In the genomic region with DNA sequence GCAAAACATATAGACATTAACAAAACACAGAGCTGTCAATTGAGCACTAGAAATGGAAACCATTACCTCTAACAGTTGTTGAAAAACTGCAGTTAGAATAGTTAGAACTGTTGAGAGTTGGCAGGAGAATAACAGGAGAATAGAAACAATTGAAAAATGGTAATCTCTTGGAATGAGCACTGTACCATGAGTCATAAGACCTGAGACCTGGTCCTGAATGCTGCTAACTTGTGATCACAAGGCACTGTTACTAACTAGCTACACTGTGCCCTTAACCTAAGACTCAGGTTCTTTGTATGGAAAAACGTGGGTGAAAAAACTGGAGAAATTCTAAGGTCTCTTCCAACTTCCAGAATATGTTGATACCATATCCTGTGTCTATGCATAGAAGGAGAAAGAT, we compare ENCODE assay signal across 23 cellular contexts. TPM values are rescaled to one million over a fixed set of nuclear protein-coding genes. Genes with fewer than 3 reads are reported as not detected.
A peak's percentile ranks its signal among the peaks of the same experiment; 100 is the strongest.
DNase-seq lines count a peak whose midpoint lies in the region; ATAC-seq and TF ChIP-seq lines count a peak whose summit lies in the region.
"Had no signal": no experiment of that assay in that cellular context is flagged by ENCODE, and none has a peak within 500 bp of the region (broad histone marks: within the 10 kb centered on the region; RNA-seq: fewer than 3 reads in every experiment).

No MANE protein-coding gene starts in this region.

- H3K27ac Mint-ChIP-seq in osteocyte (ENCODE audit: unreplicated experiment) (peak overlapping the region; percentile 54), natural killer cell (no peak overlapping the region)
- H3K27ac Mint-ChIP-seq: CD4-positive, alpha-beta memory T cell had no signal

- no peak overlapping the region for H3K23ac ChIP-seq in trophoblast cell (ENCODE audit: low read length)

- H3K4me2 ChIP-seq in GM23248 (ENCODE audit: unreplicated experiment) (no peak overlapping the region), trophoblast cell (ENCODE audit: low read length) (no peak overlapping the region)
- H3K4me2 ChIP-seq: A549 had no signal

- H3K4me3 Mint-ChIP-seq in osteocyte (ENCODE audit: unreplicated experiment), result no peak overlapping the region
- no peak overlapping the region for H3K4me3 Mint-ChIP-seq in natural killer cell
- H3K4me3 Mint-ChIP-seq: CD4-positive, alpha-beta memory T cell had no signal

- H3K4me1 Mint-ChIP-seq in osteocyte (ENCODE audit: unreplicated experiment) (peaks cover 19% of the 10 kb centered on the region), natural killer cell (no peaks in the 10 kb centered on the region)
- H3K4me1 Mint-ChIP-seq: CD4-positive, alpha-beta memory T cell had no signal

- H3K14ac ChIP-seq in trophoblast cell (ENCODE audit: low read length), result no peak overlapping the region

- H3K36me3 Mint-ChIP-seq in osteocyte (ENCODE audit: unreplicated experiment) (peaks cover 44% of the 10 kb centered on the region), natural killer cell (no peaks in the 10 kb centered on the region)
- H3K36me3 Mint-ChIP-seq: CD4-positive, alpha-beta memory T cell had no signal

- H4K12ac ChIP-seq in trophoblast cell (ENCODE audit: low read depth, low read length), result no peak overlapping the region

- H2BK120ac ChIP-seq in trophoblast cell (ENCODE audit: insufficient read depth, low read length, poor library complexity), result no peak overlapping the region

- H3K4me3 ChIP-seq in GM23248 (no peak overlapping the region), fibroblast of pulmonary artery (replicated peaks; ENCODE audit: low read depth, low read length) (no peak overlapping the region), trophoblast cell (ENCODE audit: low read depth, low read length) (no peak overlapping the region)
- H3K4me3 ChIP-seq: A549, SJCRH30 had no signal

- no peak for ATAC-seq in natural killer cell
- ATAC-seq: A549, PC-3 had no signal

- DNase-seq in GM23248 (peak; percentile 41), SK-MEL-5 (ENCODE audit: low read depth, low spot score) (peak; percentile 19), fibroblast of pulmonary artery (ENCODE audit: low read depth) (peak; percentile 29), osteocyte (ENCODE audit: extremely low spot score, unreplicated experiment) (no peak), natural killer cell (no peak), NCI-H82 (lab: John Stamatoyannopoulos, UW) (no peak), trophoblast cell (no peak)
- DNase-seq: C1 segment of cervical spinal cord; CD4-positive, alpha-beta memory T cell; COR-L47; GOT3; HCEC 1CT; KBM-7; MV-4-11; NCI-H1105 treated with DMSO at 0.1 percent for 48 hours; NCI-H146; NCI-H1930; NCI-H2107; NCI-H524; NCI-H748 treated with DMSO at 0.1 percent for 48 hours; PC-3; SJCRH30 had no signal

- H3K79me2 ChIP-seq in GM23248 (ENCODE audit: insufficient read depth), result peaks cover 88% of the 10 kb centered on the region
- H3K79me2 ChIP-seq in trophoblast cell (ENCODE audit: control insufficient read depth, insufficient read depth, low read length, poor library complexity), result no peaks in the 10 kb centered on the region

- no peaks in the 10 kb centered on the region for H3K9me3 Mint-ChIP-seq in osteocyte (ENCODE audit: unreplicated experiment)
- no peaks in the 10 kb centered on the region for H3K9me3 Mint-ChIP-seq in natural killer cell
- H3K9me3 Mint-ChIP-seq: CD4-positive, alpha-beta memory T cell had no signal

- H2AK5ac ChIP-seq in trophoblast cell (ENCODE audit: low read length), result no peak overlapping the region

- H3K27me3 ChIP-seq in GM23248 (replicated peaks; ENCODE audit: insufficient read depth) (no peaks in the 10 kb centered on the region), trophoblast cell (ENCODE audit: insufficient read depth, low read length) (no peaks in the 10 kb centered on the region)
- H3K27me3 ChIP-seq: SJCRH30 had no signal

- peaks cover 45% of the 10 kb centered on the region for H3F3A ChIP-seq in GM23248 (ENCODE audit: insufficient read depth)

- no peak overlapping the region for H2BK12ac ChIP-seq in trophoblast cell (ENCODE audit: low read length)

- H4K91ac ChIP-seq in trophoblast cell (ENCODE audit: low read depth, low read length), result no peak overlapping the region

- no peaks in the 10 kb centered on the region for H3K9me2 ChIP-seq in GM23248 (ENCODE audit: insufficient read depth)

- H3K27me3 Mint-ChIP-seq in osteocyte (ENCODE audit: unreplicated experiment), result no peaks in the 10 kb centered on the region
- H3K27me3 Mint-ChIP-seq in natural killer cell (ENCODE audit: low read depth in 2 of 2), result peaks cover 3 to 24% of the 10 kb centered on the region in 2 donors

- no peak overlapping the region for H3K27ac ChIP-seq in GM23248
- no peak overlapping the region for H3K27ac ChIP-seq in trophoblast cell (ENCODE audit: low read depth, low read length)
- H3K27ac ChIP-seq: A549, SJCRH30 had no signal

- H3K4me1 ChIP-seq in GM23248 (ENCODE audit: insufficient read depth) (peaks cover 14% of the 10 kb centered on the region), trophoblast cell (ENCODE audit: control insufficient read depth in 1 of 2, insufficient read depth in 2 of 2, low read length in 2 of 2) (no peaks in the 10 kb centered on the region)
- H3K4me1 ChIP-seq: A549, SJCRH30 had no signal

- H2AFZ ChIP-seq in GM23248 (no peak overlapping the region), trophoblast cell (ENCODE audit: insufficient read depth, low read length, poor library complexity) (no peak overlapping the region)

- H4K8ac ChIP-seq in trophoblast cell (ENCODE audit: low read depth, low read length), result no peak overlapping the region

- no peak overlapping the region for H3K4ac ChIP-seq in trophoblast cell (ENCODE audit: low read depth, low read length)

- H4K20me1 ChIP-seq in GM23248 (ENCODE audit: insufficient read depth), result peaks cover 3% of the 10 kb centered on the region; the same call in 1 of the 2 replicates

- H3K36me3 ChIP-seq in GM23248 (ENCODE audit: low read depth) (peaks cover 75% of the 10 kb centered on the region), trophoblast cell (ENCODE audit: control insufficient read depth in 1 of 2, insufficient read depth in 2 of 2, low read length in 2 of 2) (peaks cover 7 to 29% of the 10 kb centered on the region in 2 experiments)

- no peaks in the 10 kb centered on the region for H3K9me3 ChIP-seq in GM23248 (ENCODE audit: low read depth)
- no peaks in the 10 kb centered on the region for H3K9me3 ChIP-seq in trophoblast cell (ENCODE audit: insufficient read depth, low read depth, low read length)
- H3K9me3 ChIP-seq: A549, SJCRH30 had no signal

- no peak overlapping the region for H2BK5ac ChIP-seq in trophoblast cell (ENCODE audit: low read depth, low read length, poor library complexity)

- 57 to 72% methylated on average over 1 of the region's 1 CpG for WGBS in GM23248 (ENCODE audit: low coverage in 1 of 2, low lambda C conversion rate in 2 of 2, missing lambda C conversion rate in 2 of 2), 2 experiments
- WGBS in trophoblast cell (ENCODE audit: extremely low coverage, insufficient coverage, insufficient read length), result no CpG with 5 or more reads among the region's 1 CpG

- H3K9ac ChIP-seq in GM23248 (no peak overlapping the region), trophoblast cell (ENCODE audit: low read length) (no peak overlapping the region)

- intact Hi-C loops in natural killer cell (cut with micrococcal nuclease), result no loop called here

- no peak for TF ChIP-seq CTCF in fibroblast of pulmonary artery (IDR thresholded peaks at IDR 0.05; ENCODE audit: low read length, missing control alignments)
- TF ChIP-seq CTCF in osteocyte (IDR thresholded peaks at IDR 0.05), result no peak
- TF ChIP-seq CTCF in natural killer cell (IDR thresholded peaks at IDR 0.05), result no peak

- H3K18ac ChIP-seq in trophoblast cell (ENCODE audit: low read length), result no peak overlapping the region

- no peaks in the 10 kb centered on the region for H3K79me1 ChIP-seq in trophoblast cell (ENCODE audit: low read length)

- in situ Hi-C loops in GM23248 (cut with MboI) (no loop called here), SK-MEL-5 (cut with HindIII; ENCODE audit: low pct_unique_long_range_greater_than_20kb, low sequenced_read_pairs) (no loop called here)

RNA-seq across cellular contexts. Expression of a gene that starts 29.3 kb away (rescaled TPM):
- total RNA-seq in GM23248 (2014; rRNA removed; shearing (Covaris generic)), result 300 and 318 TPM in 2 replicates
- polyA plus RNA-seq in GM23248 (2016; fragmentation: Nextera tagmentation; extraction: Ambion mirVana), result 237 and 238 TPM in 2 replicates
- 33.0 and 38.6 TPM in 2 replicates for total RNA-seq in SK-MEL-5 (2014; rRNA removed; shearing (Covaris generic))
- 20.1 and 21.9 TPM in 2 replicates for polyA plus RNA-seq in SK-MEL-5 (2015; cell fraction: cytosol; rRNA removed)
- polyA plus RNA-seq in SK-MEL-5 (2015; cell fraction: nucleus; rRNA removed), result 8.8 and 15.2 TPM in 2 replicates
- total RNA-seq in osteocyte (120 and 139 TPM in 2 replicates), natural killer cell (under 1 TPM in 2 of 3 donors, not detected in 1; 0.31 to 0.70 TPM)
- 59.7 and 64.1 TPM in 2 replicates for polyA plus RNA-seq in trophoblast cell (2013)

RNA-seq across cellular contexts. Expression of a gene that starts 40.3 kb away (rescaled TPM):
- 0.76 and 3.4 TPM in 2 replicates for total RNA-seq in GM23248 (2014; rRNA removed; shearing (Covaris generic))
- 0.36 and 0.37 TPM in 2 replicates for polyA plus RNA-seq in GM23248 (2016; fragmentation: Nextera tagmentation; extraction: Ambion mirVana)
- 6.8 and 7.8 TPM in 2 replicates for total RNA-seq in SK-MEL-5 (2014; rRNA removed; shearing (Covaris generic))
- polyA plus RNA-seq in SK-MEL-5 (2015; cell fraction: cytosol; rRNA removed), result 4.4 and 6.5 TPM in 2 replicates
- polyA plus RNA-seq in SK-MEL-5 (2015; cell fraction: nucleus; rRNA removed), result 15.6 and 19.6 TPM in 2 replicates
- total RNA-seq in osteocyte (2.5 TPM in 2 replicates), natural killer cell (1 to 10 TPM; 6.3 to 9.8 (median 6.8) TPM)
- 1.5 and 1.6 TPM in 2 replicates for polyA plus RNA-seq in trophoblast cell (2013)

Comparison
In these comparisons a context has a peak if more than half of its experiments do, and no peak if none do; other contexts are left out.
1. DNase-seq: peak in GM23248 (single experiment), SK-MEL-5 (single experiment) and fibroblast of pulmonary artery (single experiment); none in osteocyte (single experiment), natural killer cell (single experiment), NCI-H82 (single experiment) and trophoblast cell (0 of 2).
2. RNA of a gene that starts 29.3 kb away (total RNA-seq): 300 to 318 TPM in GM23248, 120 to 139 TPM in osteocyte and 33.0 to 38.6 TPM in SK-MEL-5; 0.31 to 0.70 TPM in natural killer cell; every median in the first group is over 10 times any median in the second.